28 cellular contexts compared by ENCODE assay signal in genomic region chr1:71561206-71561605, GRCh38.
"Had no signal": no experiment of that assay in that cellular context is flagged by ENCODE, and none has a peak within 500 bp of the region (broad histone marks: within the 10 kb centered on the region; RNA-seq: fewer than 3 reads in every experiment).

No MANE protein-coding gene starts in this region.

- FAIRE-seq: endothelial cell of umbilical vein, frontal cortex, TTC549, urothelium cell line had no signal

- H3K27me3 ChIP-seq: cardiac muscle cell, esophagus muscularis mucosa, sigmoid colon, thyroid gland had no signal

- H3K4me3 ChIP-seq: cardiac muscle cell, lung, sigmoid colon, thyroid gland had no signal

- H3K36me3 ChIP-seq: cardiac muscle cell, esophagus muscularis mucosa, sigmoid colon, thyroid gland had no signal

- H3K27ac ChIP-seq: cardiac muscle cell, thyroid gland had no signal

- H3K4me3 Mint-ChIP-seq: activated B cell treated with CpG ODN at 0.5 μM for 24 hours; activated CD4-positive, alpha-beta memory T cell treated with anti-CD3 and anti-CD28 coated beads for 36 hours; activated T-helper 1 cell treated with anti-CD3 and anti-CD28 coated beads, Interleukin-12 subunit alpha, Interleukin-12 subunit beta, Interleukin-2, Interleukin-4 antibody, amounts not matched to agents 30 ng/mL and 10 ng/mL and 1 ng/mL, durations not matched to agents 14 hours and 24 hours and 36 hours; mesothelial cell of epicardium; natural killer cell treated with Interleukin-12 subunit alpha and Interleukin-12 subunit beta and Interleukin-15 and Interleukin-18, amount 100 ng/mL, for 72 hours; T-helper 2 cell treated with Interferon-gamma antibody and Interleukin-4, amounts not matched to agents 5 μg/mL and 100 μg/mL, for 36 hours had no signal

- H3K4me1 ChIP-seq: thyroid gland had no signal

- H3K4me1 Mint-ChIP-seq: activated B cell treated with CpG ODN at 0.5 μM for 24 hours had no signal

- H3K9me3 ChIP-seq: esophagus muscularis mucosa, sigmoid colon, thyroid gland had no signal

- H3K27me3 Mint-ChIP-seq: activated B cell treated with CpG ODN at 0.5 μM for 24 hours; activated CD4-positive, alpha-beta memory T cell treated with anti-CD3 and anti-CD28 coated beads for 36 hours; natural killer cell treated with Interleukin-12 subunit alpha and Interleukin-12 subunit beta and Interleukin-15 and Interleukin-18, amount 100 ng/mL, for 72 hours had no signal

- ATAC-seq: activated naive CD4-positive, alpha-beta T cell treated with anti-CD3 and anti-CD28 coated beads, Interleukin-2, amount 50 U/mL, for 72 hours; natural killer cell treated with Interleukin-12 subunit alpha and Interleukin-12 subunit beta and Interleukin-15 and Interleukin-18, amount 100 ng/mL, for 72 hours had no signal

- H3K27ac Mint-ChIP-seq: activated B cell treated with CpG ODN at 0.5 μM for 24 hours; activated CD4-positive, alpha-beta memory T cell treated with anti-CD3 and anti-CD28 coated beads for 36 hours; activated naive CD4-positive, alpha-beta T cell treated with anti-CD3 and anti-CD28 coated beads, Interleukin-2, amount 50 U/mL, for 72 hours; activated T-helper 1 cell treated with anti-CD3 and anti-CD28 coated beads, Interleukin-12 subunit alpha, Interleukin-12 subunit beta, Interleukin-2, Interleukin-4 antibody, amounts not matched to agents 30 ng/mL and 10 ng/mL and 1 ng/mL, durations not matched to agents 14 hours and 24 hours and 36 hours; mesothelial cell of epicardium; natural killer cell treated with Interleukin-12 subunit alpha and Interleukin-12 subunit beta and Interleukin-15 and Interleukin-18, amount 100 ng/mL, for 72 hours; T-helper 2 cell treated with Interferon-gamma antibody and Interleukin-4, amounts not matched to agents 5 μg/mL and 100 μg/mL, for 36 hours had no signal

- DNase-seq: activated B cell treated with CpG ODN at 0.5 μM for 24 hours; activated CD4-positive, alpha-beta memory T cell treated with anti-CD3 and anti-CD28 coated beads for 36 hours; activated CD4-positive, alpha-beta T cell treated with anti-CD3 and anti-CD28 coated beads for 4 hours; activated gamma-delta T cell treated with Interleukin-2 at 50 U/mL for 16 hours; activated T-cell treated with anti-CD3 and anti-CD28 coated beads for 4 hours; dermis blood vessel endothelial cell; effector memory CD4-positive, alpha-beta T cell; hypothalamus; islet precursor cell; posterior cingulate gyrus; sigmoid colon; stimulated activated CD4-positive, alpha-beta T cell treated with anti-CD3 and anti-CD28 coated beads, Interleukin-12 subunit alpha, Interleukin-12 subunit beta, amount 100 ng/mL, for 4 hours; stimulated activated CD4-positive, alpha-beta T cell treated with anti-CD3 and anti-CD28 coated beads, Interleukin-1b, Interleukin-23, amount 100 ng/mL, for 48 hours; stimulated activated CD8-positive, alpha-beta memory T cell treated with anti-CD3 and anti-CD28 coated beads, Interleukin-4, amount 100 ng/mL, for 48 hours; stimulated activated naive CD4-positive, alpha-beta T cell; thyroid gland had no signal

- H3K36me3 Mint-ChIP-seq: activated CD4-positive, alpha-beta memory T cell treated with anti-CD3 and anti-CD28 coated beads for 36 hours; activated naive CD4-positive, alpha-beta T cell treated with anti-CD3 and anti-CD28 coated beads, Interleukin-2, amount 50 U/mL, for 72 hours; mesothelial cell of epicardium; natural killer cell treated with Interleukin-12 subunit alpha and Interleukin-12 subunit beta and Interleukin-15 and Interleukin-18, amount 100 ng/mL, for 72 hours had no signal
